23 cellular contexts compared by ENCODE assay signal in genomic region chr3:153631664-153632063, GRCh38.
"Had no signal": no experiment of that assay in that cellular context is flagged by ENCODE, and none has a peak within 500 bp of the region (broad histone marks: within the 10 kb centered on the region; RNA-seq: fewer than 3 reads in every experiment).

No MANE protein-coding gene starts in this region.

- H3K4me3 Mint-ChIP-seq: dendritic cell treated with granulocyte-macrophage colony-stimulating factor and Interleukin-4, amounts not matched to agents 40 ng/mL and 50 ng/mL, for 4 days; effector memory CD8-positive, alpha-beta T cell; endodermal cell; mesothelial cell of epicardium; naive B cell had no signal

- H3K4me1 ChIP-seq: colonic mucosa, esophagus squamous epithelium, gastrocnemius medialis, lower lobe of right lung had no signal

- H3K4me3 ChIP-seq: colonic mucosa, esophagus squamous epithelium, gastrocnemius medialis, heart left ventricle, hepatocyte, left lung, lower lobe of right lung, mucosa of descending colon had no signal

- DNase-seq: colonic mucosa; cortex of kidney; effector CD8-positive, alpha-beta T cell; effector memory CD8-positive, alpha-beta T cell; endodermal cell; erythroblast; esophagus squamous epithelium; foreskin fibroblast; foreskin melanocyte; gastrocnemius medialis; heart left ventricle; hypothalamus; left cardiac atrium; left lung; left ventricle myocardium superior; lower lobe of right lung; mesenchymal stem cell; mucosa of descending colon; naive B cell had no signal

- H3K79me2 ChIP-seq: hepatocyte had no signal

- H3K27ac ChIP-seq: colonic mucosa, epithelial cell of prostate, esophagus squamous epithelium, gastrocnemius medialis, heart left ventricle, hepatocyte, left lung, lower lobe of right lung had no signal

- H3K27ac Mint-ChIP-seq: dendritic cell treated with granulocyte-macrophage colony-stimulating factor and Interleukin-4, amounts not matched to agents 40 ng/mL and 50 ng/mL, for 4 days; effector memory CD8-positive, alpha-beta T cell; endodermal cell; mesothelial cell of epicardium; naive B cell had no signal

- H3K4me1 Mint-ChIP-seq: naive B cell had no signal

- H3K9me3 ChIP-seq: colonic mucosa, esophagus squamous epithelium, gastrocnemius medialis, heart left ventricle, left lung, lower lobe of right lung, mucosa of descending colon had no signal

- H3K27me3 ChIP-seq: colonic mucosa, esophagus squamous epithelium, gastrocnemius medialis, heart left ventricle, hepatocyte, left lung had no signal

- H2AFZ ChIP-seq: hepatocyte had no signal

- H3K36me3 Mint-ChIP-seq: mesothelial cell of epicardium, naive B cell had no signal

- H3K4me2 ChIP-seq: hepatocyte had no signal

- H3K9me3 Mint-ChIP-seq: dendritic cell treated with granulocyte-macrophage colony-stimulating factor and Interleukin-4, amounts not matched to agents 40 ng/mL and 50 ng/mL, for 4 days; effector memory CD8-positive, alpha-beta T cell; endodermal cell; mesothelial cell of epicardium; naive B cell had no signal

- H3K27me3 Mint-ChIP-seq: dendritic cell treated with granulocyte-macrophage colony-stimulating factor and Interleukin-4, amounts not matched to agents 40 ng/mL and 50 ng/mL, for 4 days; effector memory CD8-positive, alpha-beta T cell had no signal

- H3K36me3 ChIP-seq: colonic mucosa, esophagus squamous epithelium, gastrocnemius medialis, heart left ventricle, left lung, lower lobe of right lung had no signal
